18 cellular contexts compared by ENCODE assay signal in the genomic region with DNA sequence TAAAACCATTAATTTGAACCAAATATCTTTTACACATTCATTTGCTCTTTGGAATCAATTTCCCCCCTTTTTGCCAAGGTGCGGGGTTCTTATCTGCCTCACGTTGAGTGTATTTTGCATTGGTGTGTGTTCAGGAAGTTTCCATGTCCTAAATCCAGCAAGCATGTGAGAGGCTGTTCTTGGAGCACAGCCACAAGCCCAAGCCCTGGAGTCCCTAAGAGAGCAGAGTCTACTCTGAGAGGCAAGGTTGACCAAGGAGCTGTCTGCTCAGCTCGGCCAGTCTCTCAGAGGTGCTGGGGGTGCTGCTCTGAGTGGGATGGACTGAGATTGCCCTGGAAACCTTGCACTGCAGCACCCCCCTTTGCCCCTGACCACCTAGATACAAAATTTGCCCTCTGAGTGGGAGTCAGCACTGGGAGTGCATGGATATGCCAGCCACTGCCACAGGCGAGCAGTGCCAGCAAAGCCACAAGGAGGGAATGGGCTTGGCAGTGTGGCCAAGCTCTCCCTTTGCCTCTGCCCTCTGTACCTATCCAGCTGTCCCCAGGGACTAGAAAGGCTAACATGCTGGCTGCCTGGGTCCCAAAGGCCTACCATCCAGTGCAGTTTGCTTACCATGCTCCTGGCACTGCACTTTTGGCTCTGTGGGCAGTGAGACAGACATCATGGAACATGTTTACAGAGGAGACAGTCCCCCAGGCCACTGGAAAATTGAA. TPM values are rescaled to one million over a fixed set of nuclear protein-coding genes. Genes with fewer than 3 reads are reported as not detected.
DNase-seq lines count a peak whose midpoint lies in the region; ATAC-seq and TF ChIP-seq lines count a peak whose summit lies in the region.
"Had no signal": no experiment of that assay in that cellular context is flagged by ENCODE, and none has a peak within 500 bp of the region (broad histone marks: within the 10 kb centered on the region; RNA-seq: fewer than 3 reads in every experiment).

No MANE protein-coding gene starts in this region.

- H3K27ac Mint-ChIP-seq in CD4-positive, alpha-beta T cell: peak overlapping the region; percentile 61
- H3K27ac Mint-ChIP-seq in activated T-helper 17 cell treated with anti-CD3 and anti-CD28 coated beads, Interleukin-2, amount 50 U/mL, for 72 hours: peak overlapping the region; percentile 48
- H3K27ac Mint-ChIP-seq in progenitor cell of endocrine pancreas: peak overlapping the region; percentile 30
- H3K27ac Mint-ChIP-seq: memory B cell had no signal

- TF ChIP-seq CTCF in CD4-positive, alpha-beta T cell (IDR thresholded peaks at IDR 0.05): no peak
- TF ChIP-seq CTCF in progenitor cell of endocrine pancreas (IDR thresholded peaks at IDR 0.05; ENCODE audit: unreplicated experiment): no peak

- no peaks in the 10 kb centered on the region for H3K27me3 Mint-ChIP-seq in CD4-positive, alpha-beta T cell
- no peaks in the 10 kb centered on the region for H3K27me3 Mint-ChIP-seq in activated T-helper 17 cell treated with anti-CD3 and anti-CD28 coated beads, Interleukin-2, amount 50 U/mL, for 72 hours
- no peaks in the 10 kb centered on the region for H3K27me3 Mint-ChIP-seq in progenitor cell of endocrine pancreas
- H3K27me3 Mint-ChIP-seq: memory B cell had no signal

- no peaks in the 10 kb centered on the region for H3K9me3 Mint-ChIP-seq in CD4-positive, alpha-beta T cell
- H3K9me3 Mint-ChIP-seq in activated T-helper 17 cell treated with anti-CD3 and anti-CD28 coated beads, Interleukin-2, amount 50 U/mL, for 72 hours: no peaks in the 10 kb centered on the region
- H3K9me3 Mint-ChIP-seq in progenitor cell of endocrine pancreas (ENCODE audit: low read depth): no peaks in the 10 kb centered on the region
- H3K9me3 Mint-ChIP-seq: memory B cell had no signal

- intact Hi-C loops in CD4-positive, alpha-beta T cell (cut with DNase I, micrococcal nuclease): no loop called here
- intact Hi-C loops in left ventricle myocardium superior (cut with micrococcal nuclease): no loop called here

- H3K27me3 ChIP-seq in CD4-positive, alpha-beta T cell (ENCODE audit: control insufficient read depth, insufficient read depth, low read length): no peaks in the 10 kb centered on the region
- H3K27me3 ChIP-seq: hepatocyte had no signal

- H3K27ac ChIP-seq in CD4-positive, alpha-beta T cell (ENCODE audit: low read depth, low read length): peak overlapping the region; percentile 38
- H3K27ac ChIP-seq: hepatocyte, prostate gland, WERI-Rb-1 had no signal

- DNase-seq in CD4-positive, alpha-beta T cell: no peak
- DNase-seq in left ventricle myocardium superior (peak; percentile 71), progenitor cell of endocrine pancreas (ENCODE audit: low spot score, unreplicated experiment) (no peak), glomerular visceral epithelial cell (ENCODE audit: extremely low spot score) (no peak), HCEC 1CT (no peak)
- DNase-seq: GDM1; NCI-H1436; NCI-H526; SHP77 treated with DMSO at 0.1 percent for 48 hours; stimulated activated CD4-positive, alpha-beta T cell treated with anti-CD3 and anti-CD28 coated beads, Interleukin-4, amount 100 ng/mL, for 24 hours; stimulated activated naive CD4-positive, alpha-beta T cell treated with Interleukin-2 at 50 U/mL for 16 hours; WERI-Rb-1 had no signal

- H3K36me3 Mint-ChIP-seq in CD4-positive, alpha-beta T cell (ENCODE audit: low read depth): peaks cover 51% of the 10 kb centered on the region
- peaks cover 60% of the 10 kb centered on the region for H3K36me3 Mint-ChIP-seq in activated T-helper 17 cell treated with anti-CD3 and anti-CD28 coated beads, Interleukin-2, amount 50 U/mL, for 72 hours (ENCODE audit: low read depth)
- H3K36me3 Mint-ChIP-seq in progenitor cell of endocrine pancreas (ENCODE audit: insufficient read depth): peaks cover 14% of the 10 kb centered on the region

- CTCF ChIA-PET in CD4-positive, alpha-beta T cell (lab: Charles Lee): no interaction called here

- POLR2A ChIA-PET in CD4-positive, alpha-beta T cell (lab: Charles Lee): no interaction called here

- H3K9me3 ChIP-seq in CD4-positive, alpha-beta T cell (ENCODE audit: control insufficient read depth, low read length): no peaks in the 10 kb centered on the region
- H3K9me3 ChIP-seq: prostate gland had no signal

- no peak overlapping the region for H3K4me3 Mint-ChIP-seq in CD4-positive, alpha-beta T cell
- no peak overlapping the region for H3K4me3 Mint-ChIP-seq in activated T-helper 17 cell treated with anti-CD3 and anti-CD28 coated beads, Interleukin-2, amount 50 U/mL, for 72 hours
- H3K4me3 Mint-ChIP-seq in progenitor cell of endocrine pancreas (ENCODE audit: low read depth): no peak overlapping the region
- H3K4me3 Mint-ChIP-seq: memory B cell had no signal

- H3K4me1 Mint-ChIP-seq in CD4-positive, alpha-beta T cell (ENCODE audit: low read depth): peaks cover 3% of the 10 kb centered on the region
- H3K4me1 Mint-ChIP-seq in activated T-helper 17 cell treated with anti-CD3 and anti-CD28 coated beads, Interleukin-2, amount 50 U/mL, for 72 hours: peaks cover 5% of the 10 kb centered on the region
- H3K4me1 Mint-ChIP-seq in progenitor cell of endocrine pancreas (ENCODE audit: low read depth): no peaks in the 10 kb centered on the region

- ATAC-seq in CD4-positive, alpha-beta T cell (ENCODE audit: poor library complexity): no peak
- ATAC-seq in activated T-helper 17 cell treated with anti-CD3 and anti-CD28 coated beads, Interleukin-2, amount 50 U/mL, for 72 hours (replicated peaks): no peak
- ATAC-seq in left ventricle myocardium superior (peak; percentile 92), HG02973 (IDR thresholded peaks at IDR 0.05; ENCODE audit: unreplicated experiment) (no peak), GM21390 (IDR thresholded peaks at IDR 0.05; ENCODE audit: unreplicated experiment) (no peak)

RNA-seq across cellular contexts. Expression of a gene that starts 20.5 kb away (rescaled TPM):
- total RNA-seq in CD4-positive, alpha-beta T cell: 10 to 100 TPM; 28.4 to 30.0 TPM
- total RNA-seq in activated T-helper 17 cell treated with anti-CD3 and anti-CD28 coated beads, Interleukin-2, amount 50 U/mL, for 72 hours: 10 to 100 TPM; 28.9 to 35.3 TPM
- 16.0 TPM for total RNA-seq in left ventricle myocardium superior
- 48.1 and 53.4 TPM in 2 replicates for total RNA-seq in progenitor cell of endocrine pancreas

RNA-seq across cellular contexts. Expression of a gene that starts 47.1 kb away (rescaled TPM):
- 100 to 1,000 TPM; 106 to 109 TPM for total RNA-seq in CD4-positive, alpha-beta T cell
- 10 to 100 TPM; 90.8 to 97.1 TPM for total RNA-seq in activated T-helper 17 cell treated with anti-CD3 and anti-CD28 coated beads, Interleukin-2, amount 50 U/mL, for 72 hours
- total RNA-seq in left ventricle myocardium superior: 26.1 TPM
- 44.2 and 49.5 TPM in 2 replicates for total RNA-seq in progenitor cell of endocrine pancreas
